In the genomic region with DNA sequence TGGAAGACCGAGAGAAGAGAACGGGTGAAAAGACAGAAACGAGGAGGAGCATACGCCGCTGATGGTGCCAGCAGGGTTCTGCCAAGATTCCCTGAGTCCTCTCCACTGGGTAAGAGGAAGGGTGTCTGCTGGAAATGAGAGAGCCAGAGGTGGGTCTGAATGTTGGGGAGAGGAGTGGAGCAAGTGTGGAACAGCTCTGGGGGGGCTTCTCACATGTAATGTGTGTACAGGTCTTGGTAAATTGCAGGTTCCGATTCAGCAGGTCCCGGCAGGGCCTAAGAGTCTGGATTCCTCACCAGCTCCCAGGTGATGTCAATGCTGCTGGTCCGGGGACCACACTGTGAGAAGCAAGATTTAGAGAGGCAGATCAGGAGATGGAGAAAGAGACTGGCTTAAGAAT, we compare ENCODE assay signal across 11 cellular contexts. TPM values are rescaled to one million over a fixed set of nuclear protein-coding genes. Genes with fewer than 3 reads are reported as not detected.
DNase-seq lines count a peak whose midpoint lies in the region; ATAC-seq and TF ChIP-seq lines count a peak whose summit lies in the region.
"Had no signal": no experiment of that assay in that cellular context is flagged by ENCODE, and none has a peak within 500 bp of the region (broad histone marks: within the 10 kb centered on the region; RNA-seq: fewer than 3 reads in every experiment).

No MANE protein-coding gene starts in this region.

- H3K36me3 Mint-ChIP-seq in activated naive CD4-positive, alpha-beta T cell treated with anti-CD3 and anti-CD28 coated beads, Interleukin-2, amount 50 U/mL, for 24 hours, result peaks cover 1% of the 10 kb centered on the region
- H3K36me3 Mint-ChIP-seq in activated naive CD4-positive, alpha-beta T cell treated with anti-CD3 and anti-CD28 coated beads, Interleukin-2, amount 50 U/mL, for 72 hours, result peaks cover 8 to 12% of the 10 kb centered on the region in 2 donors
- H3K36me3 Mint-ChIP-seq in activated CD8-positive, alpha-beta T cell treated with anti-CD3 and anti-CD28 coated beads for 36 hours (ENCODE audit: low read depth), result no peaks in the 10 kb centered on the region
- no peaks in the 10 kb centered on the region for H3K36me3 Mint-ChIP-seq in memory B cell

- no peak for ATAC-seq in activated naive CD4-positive, alpha-beta T cell treated with anti-CD3 and anti-CD28 coated beads, Interleukin-2, amount 50 U/mL, for 72 hours
- ATAC-seq in activated CD8-positive, alpha-beta T cell treated with anti-CD3 and anti-CD28 coated beads for 36 hours, result no peak
- ATAC-seq in memory B cell (ENCODE audit: low read depth) (no peak), HG03342 (IDR thresholded peaks at IDR 0.05; ENCODE audit: unreplicated experiment) (no peak), HG02642 (IDR thresholded peaks at IDR 0.05; ENCODE audit: poor library complexity, unreplicated experiment) (no peak)
- ATAC-seq in stimulated activated naive CD8-positive, alpha-beta T cell treated with anti-CD3 and anti-CD28 coated beads, Interleukin-15, amount 100 ng/mL, for 72 hours, result no peak

- POLR2A ChIA-PET in activated CD8-positive, alpha-beta T cell treated with anti-CD3 and anti-CD28 coated beads for 36 hours (lab: Charles Lee), result interaction anchor here (0.9 kb wide), 1 partner anchor 38 kb away, joined by 4 read pairs; a partner anchor contains a TSS

- peaks cover 12% of the 10 kb centered on the region for H3K27me3 Mint-ChIP-seq in activated naive CD4-positive, alpha-beta T cell treated with anti-CD3 and anti-CD28 coated beads, Interleukin-2, amount 50 U/mL, for 24 hours
- H3K27me3 Mint-ChIP-seq in activated CD8-positive, alpha-beta T cell treated with anti-CD3 and anti-CD28 coated beads for 36 hours, result peaks cover 42% of the 10 kb centered on the region
- peaks cover 30% of the 10 kb centered on the region for H3K27me3 Mint-ChIP-seq in memory B cell
- H3K27me3 Mint-ChIP-seq in stimulated activated naive CD8-positive, alpha-beta T cell treated with anti-CD3 and anti-CD28 coated beads, Interleukin-15, amount 100 ng/mL, for 72 hours, result peaks cover 57% of the 10 kb centered on the region

- peaks cover 28% of the 10 kb centered on the region for H3K4me1 Mint-ChIP-seq in activated naive CD4-positive, alpha-beta T cell treated with anti-CD3 and anti-CD28 coated beads, Interleukin-2, amount 50 U/mL, for 24 hours
- H3K4me1 Mint-ChIP-seq in activated CD8-positive, alpha-beta T cell treated with anti-CD3 and anti-CD28 coated beads for 36 hours (ENCODE audit: low read depth), result peaks cover 22% of the 10 kb centered on the region
- H3K4me1 Mint-ChIP-seq in memory B cell, result peaks cover 20% of the 10 kb centered on the region
- peaks cover 31% of the 10 kb centered on the region for H3K4me1 Mint-ChIP-seq in stimulated activated naive CD8-positive, alpha-beta T cell treated with anti-CD3 and anti-CD28 coated beads, Interleukin-15, amount 100 ng/mL, for 72 hours

- peak overlapping the region; percentile 97 for H3K4me3 Mint-ChIP-seq in activated naive CD4-positive, alpha-beta T cell treated with anti-CD3 and anti-CD28 coated beads, Interleukin-2, amount 50 U/mL, for 24 hours
- peak overlapping the region; percentile 79 for H3K4me3 Mint-ChIP-seq in activated CD8-positive, alpha-beta T cell treated with anti-CD3 and anti-CD28 coated beads for 36 hours
- peak overlapping the region; percentile 93 for H3K4me3 Mint-ChIP-seq in memory B cell
- peak overlapping the region; percentile 83 to 95 for H3K4me3 Mint-ChIP-seq in stimulated activated naive CD8-positive, alpha-beta T cell treated with anti-CD3 and anti-CD28 coated beads, Interleukin-15, amount 100 ng/mL, for 72 hours

- TF ChIP-seq CTCF in activated CD8-positive, alpha-beta T cell treated with anti-CD3 and anti-CD28 coated beads for 36 hours (IDR thresholded peaks at IDR 0.05), result no peak

- no peak for DNase-seq in activated naive CD4-positive, alpha-beta T cell treated with anti-CD3 and anti-CD28 coated beads, Interleukin-2, amount 50 U/mL, for 72 hours (ENCODE audit: low spot score in 2 of 2)
- no peak for DNase-seq in activated CD8-positive, alpha-beta T cell treated with anti-CD3 and anti-CD28 coated beads for 36 hours
- DNase-seq in memory B cell (ENCODE audit: low spot score in 2 of 2), result no peak
- DNase-seq in stimulated activated naive CD8-positive, alpha-beta T cell treated with anti-CD3 and anti-CD28 coated beads, Interleukin-15, amount 100 ng/mL, for 72 hours, result no peak
- no peak for DNase-seq in stimulated activated CD4-positive, alpha-beta T cell treated with anti-CD3 and anti-CD28 coated beads, Interleukin-2, amount 100 ng/mL, for 24 hours
- DNase-seq: GOT3, NCI-H2227 treated with DMSO at 0.1 percent for 48 hours, occipital lobe had no signal

- no peaks in the 10 kb centered on the region for H3K9me3 Mint-ChIP-seq in activated naive CD4-positive, alpha-beta T cell treated with anti-CD3 and anti-CD28 coated beads, Interleukin-2, amount 50 U/mL, for 24 hours
- H3K9me3 Mint-ChIP-seq in activated naive CD4-positive, alpha-beta T cell treated with anti-CD3 and anti-CD28 coated beads, Interleukin-2, amount 50 U/mL, for 72 hours, result no peaks in the 10 kb centered on the region
- peaks cover 2% of the 10 kb centered on the region for H3K9me3 Mint-ChIP-seq in activated CD8-positive, alpha-beta T cell treated with anti-CD3 and anti-CD28 coated beads for 36 hours
- H3K9me3 Mint-ChIP-seq in memory B cell, result no peaks in the 10 kb centered on the region
- no peaks in the 10 kb centered on the region for H3K9me3 Mint-ChIP-seq in stimulated activated naive CD8-positive, alpha-beta T cell treated with anti-CD3 and anti-CD28 coated beads, Interleukin-15, amount 100 ng/mL, for 72 hours

- intact Hi-C loops in activated CD8-positive, alpha-beta T cell treated with anti-CD3 and anti-CD28 coated beads for 36 hours (cut with micrococcal nuclease), result no loop called here

- CTCF ChIA-PET in activated CD8-positive, alpha-beta T cell treated with anti-CD3 and anti-CD28 coated beads for 36 hours (lab: Charles Lee), result interaction anchor here (9.7 kb wide), 1 partner anchor 51 kb away, joined by 110 read pairs; no protein-coding TSS in a partner anchor

- no peak overlapping the region for H3K27ac Mint-ChIP-seq in activated naive CD4-positive, alpha-beta T cell treated with anti-CD3 and anti-CD28 coated beads, Interleukin-2, amount 50 U/mL, for 24 hours
- no peak overlapping the region for H3K27ac Mint-ChIP-seq in activated naive CD4-positive, alpha-beta T cell treated with anti-CD3 and anti-CD28 coated beads, Interleukin-2, amount 50 U/mL, for 72 hours
- no peak overlapping the region for H3K27ac Mint-ChIP-seq in activated CD8-positive, alpha-beta T cell treated with anti-CD3 and anti-CD28 coated beads for 36 hours
- peak overlapping the region; percentile 84 for H3K27ac Mint-ChIP-seq in memory B cell
- H3K27ac Mint-ChIP-seq in stimulated activated naive CD8-positive, alpha-beta T cell treated with anti-CD3 and anti-CD28 coated beads, Interleukin-15, amount 100 ng/mL, for 72 hours, result peak overlapping the region in 1 of 2 donors; percentile 55

RNA-seq across cellular contexts. Expression of a gene that starts 1.5 kb away (rescaled TPM):
- total RNA-seq in activated naive CD4-positive, alpha-beta T cell treated with anti-CD3 and anti-CD28 coated beads, Interleukin-2, amount 50 U/mL, for 72 hours, result 1 to 10 TPM; 4.0 to 8.3 TPM
- total RNA-seq in activated CD8-positive, alpha-beta T cell treated with anti-CD3 and anti-CD28 coated beads for 36 hours, result 1 to 10 TPM; 1.1 to 1.2 TPM

RNA-seq across cellular contexts. Expression of a gene that starts 27.1 kb away (rescaled TPM):
- 100 to 1,000 TPM; 129 to 150 TPM for total RNA-seq in activated naive CD4-positive, alpha-beta T cell treated with anti-CD3 and anti-CD28 coated beads, Interleukin-2, amount 50 U/mL, for 72 hours
- total RNA-seq in activated CD8-positive, alpha-beta T cell treated with anti-CD3 and anti-CD28 coated beads for 36 hours, result 100 to 1,000 TPM; 109 to 114 TPM

RNA-seq across cellular contexts. Expression of a gene that starts 38.7 kb away (rescaled TPM):
- 100 to 1,000 TPM; 324 to 443 TPM for total RNA-seq in activated naive CD4-positive, alpha-beta T cell treated with anti-CD3 and anti-CD28 coated beads, Interleukin-2, amount 50 U/mL, for 72 hours
- 100 to 1,000 TPM; 587 to 596 TPM for total RNA-seq in activated CD8-positive, alpha-beta T cell treated with anti-CD3 and anti-CD28 coated beads for 36 hours
